8 cellular contexts compared by ENCODE assay signal in the genomic region with DNA sequence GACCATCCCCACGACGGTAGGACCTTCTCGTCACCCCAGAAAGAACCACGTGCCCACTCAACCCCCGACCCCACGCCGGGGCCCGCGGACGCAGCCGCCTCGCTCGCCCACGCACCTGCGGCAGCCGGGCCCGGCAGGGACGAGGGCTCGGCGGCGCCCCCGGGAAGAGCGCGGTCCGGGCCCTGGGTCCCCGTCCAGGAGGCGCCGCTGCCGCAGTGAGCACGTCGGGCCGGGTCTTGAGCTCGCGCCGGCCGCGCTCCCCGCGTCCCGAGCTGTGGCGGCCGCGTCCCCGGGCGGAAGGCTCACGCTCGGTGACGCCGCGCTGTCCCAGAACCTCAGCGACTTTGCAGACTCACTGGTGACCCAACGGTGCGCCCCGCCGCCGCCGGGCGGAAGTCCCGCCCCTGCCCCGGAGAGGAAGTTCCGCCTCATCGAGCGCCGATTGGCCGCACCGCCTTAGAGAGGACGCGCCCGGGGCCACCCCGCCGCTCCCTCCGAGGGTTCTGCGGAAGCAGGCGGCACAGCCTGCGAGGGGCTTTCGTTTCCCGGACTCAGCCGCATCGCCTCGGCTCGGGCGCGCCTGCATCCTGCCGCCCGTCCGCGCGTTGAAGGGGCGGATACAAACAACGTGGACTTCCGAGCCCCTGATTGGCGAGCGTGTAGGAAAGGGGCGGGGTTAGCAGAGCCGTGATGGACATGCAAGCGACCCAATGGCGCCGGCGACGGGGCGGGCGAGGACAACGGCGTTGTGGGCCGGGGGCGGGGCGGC. TPM values are rescaled to one million over a fixed set of nuclear protein-coding genes. Genes with fewer than 3 reads are reported as not detected.
DNase-seq lines count a peak whose midpoint lies in the region; ATAC-seq, FAIRE-seq and TF ChIP-seq lines count a peak whose summit lies in the region.

No MANE protein-coding gene starts in this region.

- H3K4me1 ChIP-seq in keratinocyte (ENCODE audit: control insufficient read depth, extremely low read depth, insufficient read depth, low read length) = peaks cover 48% of the 10 kb centered on the region

- no peaks in the 10 kb centered on the region for H3K36me3 ChIP-seq in keratinocyte (ENCODE audit: control insufficient read depth in 2 of 2, extremely low read depth in 1 of 2, insufficient read depth in 2 of 2, low read length in 2 of 2)

- peak overlapping the region; percentile 89 for H3K9ac ChIP-seq in keratinocyte (ENCODE audit: control insufficient read depth, extremely low read depth, insufficient read depth, low read length)

- dilution Hi-C loops in keratinocyte (cut with MboI; ENCODE audit: extremely low pct_ligation_motif_present, low sequenced_read_pairs) = no loop called here

- peaks cover 21% of the 10 kb centered on the region for H3K79me2 ChIP-seq in keratinocyte (ENCODE audit: control insufficient read depth, insufficient read depth, low read length)

- H3K27ac ChIP-seq in keratinocyte (ENCODE audit: control insufficient read depth, insufficient read depth, low read length) = peak overlapping the region; percentile 89

- TF ChIP-seq CTCF in AG09319 (IDR thresholded peaks at IDR 0.05; ENCODE audit: low read depth, low read length) (no peak), keratinocyte (optimal IDR thresholded peaks at IDR 0.05 in 1 of 3, IDR thresholded peaks at IDR 0.05 in 1 of 3, conservative IDR thresholded peaks at IDR 0.05 in 1 of 3; ENCODE audit: extremely low read depth in 1 of 3, insufficient read depth in 2 of 3, low read length in 3 of 3) (no peak)

- no peaks in the 10 kb centered on the region for H3K9me3 ChIP-seq in keratinocyte (ENCODE audit: control insufficient read depth, low read depth, low read length)

- peaks cover 25% of the 10 kb centered on the region for H4K20me1 ChIP-seq in keratinocyte (ENCODE audit: control insufficient read depth, extremely low read depth, insufficient read depth, low read length)

- H3K27me3 ChIP-seq in keratinocyte (ENCODE audit: control insufficient read depth, extremely low read depth, insufficient read depth, low read length) = peaks cover 3% of the 10 kb centered on the region

- FAIRE-seq in keratinocyte (lab: Jason Lieb, UNC) = no peak

- H3K9me1 ChIP-seq in keratinocyte (ENCODE audit: control insufficient read depth, extremely low read depth, insufficient read depth, low read length) = peaks cover 12% of the 10 kb centered on the region

- ATAC-seq in GM19025 (IDR thresholded peaks at IDR 0.05; ENCODE audit: low read depth, unreplicated experiment) (peak; percentile 70), HG03196 (IDR thresholded peaks at IDR 0.05; ENCODE audit: unreplicated experiment) (peak; percentile 69)

- H2AFZ ChIP-seq in keratinocyte (ENCODE audit: control insufficient read depth, low read length) = peak overlapping the region; percentile 94

- peak overlapping the region; percentile 94 for H3K4me2 ChIP-seq in keratinocyte (ENCODE audit: control insufficient read depth, extremely low read depth, insufficient read depth, low read depth, low read length)

- peak; percentile 88 for DNase-seq in AG09319 (ENCODE audit: extremely low read depth, low read depth)
- peak; percentile 94 for DNase-seq in NCI-H345 (lab: John Stamatoyannopoulos, UW)
- DNase-seq in activated CD4-positive, CD25-positive, alpha-beta regulatory T cell treated with anti-CD3 and anti-CD28 coated beads, Interleukin-2, amount 50 U/mL, for 16 hours (ENCODE audit: low read depth, low spot score) = peak; percentile 96
- DNase-seq in central memory CD4-positive, alpha-beta T cell = peak; percentile 98
- DNase-seq in keratinocyte (ENCODE audit: low read depth, low spot score) = peak; percentile 75
- DNase-seq in stimulated activated CD4-positive, alpha-beta T cell treated with anti-CD3 and anti-CD28 coated beads, Interleukin-12 subunit alpha, Interleukin-12 subunit beta, amount 100 ng/mL, for 4 hours = peak; percentile 98

- peak overlapping the region; percentile 80 to 90 (median 88) for H3K4me3 ChIP-seq in keratinocyte (ENCODE audit: control insufficient read depth in 2 of 3, extremely low read depth in 1 of 3, insufficient read depth in 2 of 3, low read depth in 1 of 3, low read length in 3 of 3)

RNA-seq across cellular contexts. Expression of a gene that starts 0.8 kb away (rescaled TPM):
- polyA plus RNA-seq in keratinocyte = 4.0 to 12.3 TPM (median 4.2 TPM) in 3 replicates
- 10.9 TPM for polyA plus RNA-seq in keratinocyte (2011; ENCODE audit: low read depth)
- polyA plus RNA-seq in keratinocyte (2011; cell fraction: cytosol; rRNA removed) = 3.5 and 6.7 TPM in 2 replicates
- polyA plus RNA-seq in keratinocyte (2011; cell fraction: nucleus; rRNA removed) = 9.1 and 12.6 TPM in 2 replicates
- 7.9 and 15.8 TPM in 2 replicates for polyA plus RNA-seq in keratinocyte (2012; ENCODE audit: low replicate concordance)
- 5.0 to 15.4 TPM (median 6.5 TPM) in 3 replicates for polyA minus RNA-seq in keratinocyte
- polyA minus RNA-seq in keratinocyte (2011; cell fraction: cytosol; rRNA and poly(A)+ RNA removed) = 13.2 TPM
- 7.1 and 12.4 TPM in 2 replicates for polyA minus RNA-seq in keratinocyte (2011; cell fraction: nucleus; rRNA and poly(A)+ RNA removed)

RNA-seq across cellular contexts. Expression of a gene that starts 19.3 kb away (rescaled TPM):
- polyA plus RNA-seq in keratinocyte = 11.2 to 23.3 TPM (median 16.7 TPM) in 3 replicates
- polyA plus RNA-seq in keratinocyte (2011; ENCODE audit: low read depth) = 4.4 TPM
- 10.5 and 25.0 TPM in 2 replicates for polyA plus RNA-seq in keratinocyte (2011; cell fraction: cytosol; rRNA removed)
- 44.0 and 62.4 TPM in 2 replicates for polyA plus RNA-seq in keratinocyte (2011; cell fraction: nucleus; rRNA removed)
- polyA plus RNA-seq in keratinocyte (2012; ENCODE audit: low replicate concordance) = 13.6 and 22.4 TPM in 2 replicates
- 29.9 to 52.5 TPM (median 36.1 TPM) in 3 replicates for polyA minus RNA-seq in keratinocyte
- polyA minus RNA-seq in keratinocyte (2011; cell fraction: cytosol; rRNA and poly(A)+ RNA removed) = 43.9 TPM
- polyA minus RNA-seq in keratinocyte (2011; cell fraction: nucleus; rRNA and poly(A)+ RNA removed) = 21.2 and 23.7 TPM in 2 replicates

RNA-seq across cellular contexts. Expression of a gene that starts 22.3 kb away (rescaled TPM):
- polyA plus RNA-seq in keratinocyte = 0.09 to 0.22 TPM (median 0.10 TPM) in 3 replicates
- polyA plus RNA-seq in keratinocyte (2011; ENCODE audit: low read depth) = not detected
- polyA plus RNA-seq in keratinocyte (2011; cell fraction: cytosol; rRNA removed) = 0.09 TPM in 1 of 2 replicates, not detected in the other
- 0.11 and 0.24 TPM in 2 replicates for polyA plus RNA-seq in keratinocyte (2011; cell fraction: nucleus; rRNA removed)
- polyA plus RNA-seq in keratinocyte (2012; ENCODE audit: low replicate concordance) = 0.23 TPM in 1 of 2 replicates, not detected in the other
- not detected in 3 replicates for polyA minus RNA-seq in keratinocyte
- not detected for polyA minus RNA-seq in keratinocyte (2011; cell fraction: cytosol; rRNA and poly(A)+ RNA removed)
- not detected in 2 replicates for polyA minus RNA-seq in keratinocyte (2011; cell fraction: nucleus; rRNA and poly(A)+ RNA removed)

RNA-seq across cellular contexts. Expression of a gene that starts 28.9 kb away (rescaled TPM):
- polyA plus RNA-seq in keratinocyte = not detected in 3 replicates
- not detected for polyA plus RNA-seq in keratinocyte (2011; ENCODE audit: low read depth)
- not detected in 2 replicates for polyA plus RNA-seq in keratinocyte (2011; cell fraction: cytosol; rRNA removed)
- not detected in 2 replicates for polyA plus RNA-seq in keratinocyte (2011; cell fraction: nucleus; rRNA removed)
- not detected in 2 replicates for polyA plus RNA-seq in keratinocyte (2012; ENCODE audit: low replicate concordance)
- not detected in 3 replicates for polyA minus RNA-seq in keratinocyte
- polyA minus RNA-seq in keratinocyte (2011; cell fraction: cytosol; rRNA and poly(A)+ RNA removed) = not detected
- not detected in 2 replicates for polyA minus RNA-seq in keratinocyte (2011; cell fraction: nucleus; rRNA and poly(A)+ RNA removed)

RNA-seq across cellular contexts. Expression of a gene that starts 41.7 kb away (rescaled TPM):
- 0.01 to 0.04 TPM in 2 of 3 replicates, not detected in the other for polyA plus RNA-seq in keratinocyte
- polyA plus RNA-seq in keratinocyte (2011; ENCODE audit: low read depth) = 0.12 TPM
- 0.01 and 0.03 TPM in 2 replicates for polyA plus RNA-seq in keratinocyte (2011; cell fraction: cytosol; rRNA removed)
- polyA plus RNA-seq in keratinocyte (2011; cell fraction: nucleus; rRNA removed) = 0.12 and 0.17 TPM in 2 replicates
- polyA plus RNA-seq in keratinocyte (2012; ENCODE audit: low replicate concordance) = 0.03 and 0.47 TPM in 2 replicates
- 0.10 TPM in 1 of 3 replicates, not detected in the others for polyA minus RNA-seq in keratinocyte
- not detected for polyA minus RNA-seq in keratinocyte (2011; cell fraction: cytosol; rRNA and poly(A)+ RNA removed)
- 0.31 and 0.42 TPM in 2 replicates for polyA minus RNA-seq in keratinocyte (2011; cell fraction: nucleus; rRNA and poly(A)+ RNA removed)

Comparison
In these comparisons a context has a peak if more than half of its experiments do, and no peak if none do; other contexts are left out.
1. Peak in every context shown above with its lines: DNase-seq, ATAC-seq, H3K4me3 ChIP-seq and H3K27ac ChIP-seq.